Comparison of ENCODE assay signal across 1 cellular context in the genomic region with DNA sequence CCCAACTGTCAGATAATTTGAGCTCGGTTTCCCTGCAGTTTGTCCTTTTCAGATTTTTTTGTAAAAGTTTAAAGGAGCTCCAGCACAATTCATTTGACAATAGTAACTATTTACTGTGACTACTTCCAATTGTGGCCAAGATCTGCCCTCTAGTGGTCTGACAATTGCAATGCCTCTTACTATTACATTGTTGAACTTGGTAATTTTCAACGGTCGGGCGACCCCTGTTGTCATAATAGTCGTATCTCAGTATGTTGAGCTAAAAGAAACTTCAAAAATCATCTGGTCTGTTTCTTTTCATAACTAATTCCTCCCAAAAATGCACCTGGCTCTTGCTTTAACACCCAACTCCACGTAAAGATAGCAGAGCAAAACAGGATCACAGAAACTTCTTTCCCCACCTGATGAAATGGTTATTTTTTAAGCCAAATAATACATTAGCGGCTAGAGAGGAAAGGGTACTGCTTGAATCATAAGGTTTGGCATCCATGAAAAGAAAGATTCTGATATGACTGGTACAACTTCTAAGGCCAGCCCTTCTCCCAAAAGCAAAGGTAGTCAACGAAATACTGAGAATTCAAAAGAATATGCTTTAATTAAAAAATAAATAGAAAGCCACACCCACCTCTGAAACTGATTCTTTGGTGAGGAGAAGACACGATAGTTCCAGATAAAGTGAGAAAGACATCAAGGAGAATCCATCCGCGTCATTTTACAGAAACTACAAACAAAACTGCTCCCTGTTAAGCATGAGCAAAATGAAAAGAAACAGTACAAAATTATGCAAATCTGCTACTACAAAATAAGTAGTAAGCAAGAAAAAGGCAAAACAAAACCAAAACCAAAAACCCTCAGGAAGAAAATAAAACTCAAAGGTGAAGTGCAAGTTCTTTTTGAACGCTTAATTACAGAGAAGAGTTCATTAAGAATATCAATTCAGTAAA.
TF ChIP-seq lines count a peak whose summit lies in the region.

No MANE protein-coding gene starts in this region.

TF ChIP-seq in K562, 482 proteins besides CTCF, POLR2A, EP300 and RAD21 (continued from another document):
- TF ChIP-seq, protein P1, sequence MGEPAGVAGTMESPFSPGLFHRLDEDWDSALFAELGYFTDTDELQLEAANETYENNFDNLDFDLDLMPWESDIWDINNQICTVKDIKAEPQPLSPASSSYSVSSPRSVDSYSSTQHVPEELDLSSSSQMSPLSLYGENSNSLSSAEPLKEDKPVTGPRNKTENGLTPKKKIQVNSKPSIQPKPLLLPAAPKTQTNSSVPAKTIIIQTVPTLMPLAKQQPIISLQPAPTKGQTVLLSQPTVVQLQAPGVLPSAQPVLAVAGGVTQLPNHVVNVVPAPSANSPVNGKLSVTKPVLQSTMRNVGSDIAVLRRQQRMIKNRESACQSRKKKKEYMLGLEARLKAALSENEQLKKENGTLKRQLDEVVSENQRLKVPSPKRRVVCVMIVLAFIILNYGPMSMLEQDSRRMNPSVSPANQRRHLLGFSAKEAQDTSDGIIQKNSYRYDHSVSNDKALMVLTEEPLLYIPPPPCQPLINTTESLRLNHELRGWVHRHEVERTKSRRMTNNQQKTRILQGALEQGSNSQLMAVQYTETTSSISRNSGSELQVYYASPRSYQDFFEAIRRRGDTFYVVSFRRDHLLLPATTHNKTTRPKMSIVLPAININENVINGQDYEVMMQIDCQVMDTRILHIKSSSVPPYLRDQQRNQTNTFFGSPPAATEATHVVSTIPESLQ (CRISPR knock-in tag; IDR thresholded peaks at IDR 0.05) = no peak
- peak; percentile 31; the same call in 1 of the 2 replicates for TF ChIP-seq CREM (IDR thresholded peaks at IDR 0.05; ENCODE audit: low read depth)
- 0 out of 4 replicates have a peak, but pooled peaks of 1 of the 2 experiments have one; percentile 32 for TF ChIP-seq MAZ (CRISPR knock-in tag; conservative IDR thresholded peaks at IDR 0.05 in 1 of 2, IDR thresholded peaks at IDR 0.05 in 1 of 2)
- TF ChIP-seq, protein P2, sequence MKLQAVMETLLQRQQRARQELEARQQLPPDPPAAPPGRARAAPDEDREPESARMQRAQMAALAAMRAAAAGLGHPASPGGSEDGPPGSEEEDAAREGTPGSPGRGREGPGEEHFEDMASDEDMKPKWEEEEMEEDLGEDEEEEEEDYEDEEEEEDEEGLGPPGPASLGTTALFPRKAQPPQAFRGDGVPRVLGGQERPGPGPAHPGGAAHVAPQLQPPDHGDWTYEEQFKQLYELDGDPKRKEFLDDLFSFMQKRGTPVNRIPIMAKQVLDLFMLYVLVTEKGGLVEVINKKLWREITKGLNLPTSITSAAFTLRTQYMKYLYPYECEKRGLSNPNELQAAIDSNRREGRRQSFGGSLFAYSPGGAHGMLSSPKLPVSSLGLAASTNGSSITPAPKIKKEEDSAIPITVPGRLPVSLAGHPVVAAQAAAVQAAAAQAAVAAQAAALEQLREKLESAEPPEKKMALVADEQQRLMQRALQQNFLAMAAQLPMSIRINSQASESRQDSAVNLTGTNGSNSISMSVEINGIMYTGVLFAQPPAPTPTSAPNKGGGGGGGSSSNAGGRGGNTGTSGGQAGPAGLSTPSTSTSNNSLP (IDR thresholded peaks at IDR 0.05; ENCODE audit: borderline replicate concordance, low read depth, low read length) = peak; percentile 82
- 0 out of 4 replicates have a peak, but pooled peaks of 1 of the 2 experiments have one; percentile 16 for TF ChIP-seq TBL1XR1 (IDR thresholded peaks at IDR 0.05; ENCODE audit: low read length in 2 of 2)
- no peak for TF ChIP-seq MCM2 (IDR thresholded peaks at IDR 0.05; ENCODE audit: low read depth)
- no peak for TF ChIP-seq FIP1L1 (IDR thresholded peaks at IDR 0.05; ENCODE audit: low read depth, low read length, poor library complexity, severe bottlenecking)
- peak; percentile 96 for TF ChIP-seq SMC3 (conservative IDR thresholded peaks at IDR 0.05; ENCODE audit: insufficient read depth, low read depth, low read length)
- TF ChIP-seq, protein P3, sequence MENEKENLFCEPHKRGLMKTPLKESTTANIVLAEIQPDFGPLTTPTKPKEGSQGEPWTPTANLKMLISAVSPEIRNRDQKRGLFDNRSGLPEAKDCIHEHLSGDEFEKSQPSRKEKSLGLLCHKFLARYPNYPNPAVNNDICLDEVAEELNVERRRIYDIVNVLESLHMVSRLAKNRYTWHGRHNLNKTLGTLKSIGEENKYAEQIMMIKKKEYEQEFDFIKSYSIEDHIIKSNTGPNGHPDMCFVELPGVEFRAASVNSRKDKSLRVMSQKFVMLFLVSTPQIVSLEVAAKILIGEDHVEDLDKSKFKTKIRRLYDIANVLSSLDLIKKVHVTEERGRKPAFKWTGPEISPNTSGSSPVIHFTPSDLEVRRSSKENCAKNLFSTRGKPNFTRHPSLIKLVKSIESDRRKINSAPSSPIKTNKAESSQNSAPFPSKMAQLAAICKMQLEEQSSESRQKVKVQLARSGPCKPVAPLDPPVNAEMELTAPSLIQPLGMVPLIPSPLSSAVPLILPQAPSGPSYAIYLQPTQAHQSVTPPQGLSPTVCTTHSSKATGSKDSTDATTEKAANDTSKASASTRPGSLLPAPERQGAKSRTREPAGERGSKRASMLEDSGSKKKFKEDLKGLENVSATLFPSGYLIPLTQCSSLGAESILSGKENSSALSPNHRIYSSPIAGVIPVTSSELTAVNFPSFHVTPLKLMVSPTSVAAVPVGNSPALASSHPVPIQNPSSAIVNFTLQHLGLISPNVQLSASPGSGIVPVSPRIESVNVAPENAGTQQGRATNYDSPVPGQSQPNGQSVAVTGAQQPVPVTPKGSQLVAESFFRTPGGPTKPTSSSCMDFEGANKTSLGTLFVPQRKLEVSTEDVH (IDR thresholded peaks at IDR 0.05; ENCODE audit: low read depth, partially characterized antibody) = no peak
- no peak for TF ChIP-seq ZNF23 (CRISPR knock-in tag; IDR thresholded peaks at IDR 0.05)
- no peak for TF ChIP-seq MTF1 (CRISPR knock-in tag; IDR thresholded peaks at IDR 0.05; ENCODE audit: borderline replicate concordance)
- no peak for TF ChIP-seq RBM22 (IDR thresholded peaks at IDR 0.05; ENCODE audit: low read depth, low read length, poor library complexity, severe bottlenecking)
- TF ChIP-seq ZNF232 (CRISPR knock-in tag; IDR thresholded peaks at IDR 0.05) = no peak
- TF ChIP-seq MTA1 (IDR thresholded peaks at IDR 0.05; ENCODE audit: borderline replicate concordance) = no peak
- peak; percentile 37 to 44; a peak in 1 of 4 replicates for TF ChIP-seq FOXK2 (conservative IDR thresholded peaks at IDR 0.05 in 1 of 2, IDR thresholded peaks at IDR 0.05 in 1 of 2; ENCODE audit: low read depth in 2 of 2)
- peak; percentile 69; the same call in 1 of the 2 replicates for TF ChIP-seq ARID2 (IDR thresholded peaks at IDR 0.05)
- TF ChIP-seq, protein P4, sequence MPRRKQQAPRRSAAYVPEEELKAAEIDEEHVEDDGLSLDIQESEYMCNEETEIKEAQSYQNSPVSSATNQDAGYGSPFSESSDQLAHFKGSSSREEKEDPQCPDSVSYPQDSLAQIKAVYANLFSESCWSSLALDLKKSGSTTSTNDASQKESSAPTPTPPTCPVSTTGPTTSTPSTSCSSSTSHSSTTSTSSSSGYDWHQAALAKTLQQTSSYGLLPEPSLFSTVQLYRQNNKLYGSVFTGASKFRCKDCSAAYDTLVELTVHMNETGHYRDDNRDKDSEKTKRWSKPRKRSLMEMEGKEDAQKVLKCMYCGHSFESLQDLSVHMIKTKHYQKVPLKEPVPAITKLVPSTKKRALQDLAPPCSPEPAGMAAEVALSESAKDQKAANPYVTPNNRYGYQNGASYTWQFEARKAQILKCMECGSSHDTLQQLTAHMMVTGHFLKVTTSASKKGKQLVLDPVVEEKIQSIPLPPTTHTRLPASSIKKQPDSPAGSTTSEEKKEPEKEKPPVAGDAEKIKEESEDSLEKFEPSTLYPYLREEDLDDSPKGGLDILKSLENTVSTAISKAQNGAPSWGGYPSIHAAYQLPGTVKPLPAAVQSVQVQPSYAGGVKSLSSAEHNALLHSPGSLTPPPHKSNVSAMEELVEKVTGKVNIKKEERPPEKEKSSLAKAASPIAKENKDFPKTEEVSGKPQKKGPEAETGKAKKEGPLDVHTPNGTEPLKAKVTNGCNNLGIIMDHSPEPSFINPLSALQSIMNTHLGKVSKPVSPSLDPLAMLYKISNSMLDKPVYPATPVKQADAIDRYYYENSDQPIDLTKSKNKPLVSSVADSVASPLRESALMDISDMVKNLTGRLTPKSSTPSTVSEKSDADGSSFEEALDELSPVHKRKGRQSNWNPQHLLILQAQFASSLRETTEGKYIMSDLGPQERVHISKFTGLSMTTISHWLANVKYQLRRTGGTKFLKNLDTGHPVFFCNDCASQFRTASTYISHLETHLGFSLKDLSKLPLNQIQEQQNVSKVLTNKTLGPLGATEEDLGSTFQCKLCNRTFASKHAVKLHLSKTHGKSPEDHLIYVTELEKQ (CRISPR knock-in tag; IDR thresholded peaks at IDR 0.05) = no peak
- no peak for TF ChIP-seq CEBPG (CRISPR knock-in tag; IDR thresholded peaks at IDR 0.05)
- TF ChIP-seq CEBPG (tag; conservative IDR thresholded peaks at IDR 0.05 in 1 of 2, IDR thresholded peaks at IDR 0.05 in 1 of 2) = no peak
- TF ChIP-seq ATF1 (CRISPR knock-in tag; IDR thresholded peaks at IDR 0.05) = no peak
- TF ChIP-seq ATF1 (tag; IDR thresholded peaks at IDR 0.05) = 0 out of 2 replicates have a peak, but pooled peaks have one; percentile 11
- peak; percentile 53; the same call in 1 of the 2 replicates for TF ChIP-seq CC2D1A (IDR thresholded peaks at IDR 0.05)
- TF ChIP-seq ZBTB1 (CRISPR knock-in tag; IDR thresholded peaks at IDR 0.05; ENCODE audit: borderline replicate concordance, low read depth) = no peak
- TF ChIP-seq SRSF1 (IDR thresholded peaks at IDR 0.05; ENCODE audit: low read depth, low read length) = no peak
- TF ChIP-seq ZNF668 (CRISPR knock-in tag; IDR thresholded peaks at IDR 0.05) = no peak
- TF ChIP-seq ZNF778 (CRISPR knock-in tag; IDR thresholded peaks at IDR 0.05) = no peak
- TF ChIP-seq TEAD1 (CRISPR knock-in tag; IDR thresholded peaks at IDR 0.05) = 0 out of 4 replicates have a peak, but pooled peaks of 1 of the 2 experiments have one; percentile 32
- TF ChIP-seq GABPB1 (CRISPR knock-in tag; IDR thresholded peaks at IDR 0.05) = no peak
- TF ChIP-seq DACH1 (IDR thresholded peaks at IDR 0.05; ENCODE audit: partially characterized antibody) = peak; percentile 21
- TF ChIP-seq POLR3G (IDR thresholded peaks at IDR 0.05; ENCODE audit: extremely low read depth, insufficient read length, insufficient replicate concordance) = no peak
- no peak for TF ChIP-seq ZNF217 (CRISPR knock-in tag; IDR thresholded peaks at IDR 0.05)
- TF ChIP-seq, protein P5, sequence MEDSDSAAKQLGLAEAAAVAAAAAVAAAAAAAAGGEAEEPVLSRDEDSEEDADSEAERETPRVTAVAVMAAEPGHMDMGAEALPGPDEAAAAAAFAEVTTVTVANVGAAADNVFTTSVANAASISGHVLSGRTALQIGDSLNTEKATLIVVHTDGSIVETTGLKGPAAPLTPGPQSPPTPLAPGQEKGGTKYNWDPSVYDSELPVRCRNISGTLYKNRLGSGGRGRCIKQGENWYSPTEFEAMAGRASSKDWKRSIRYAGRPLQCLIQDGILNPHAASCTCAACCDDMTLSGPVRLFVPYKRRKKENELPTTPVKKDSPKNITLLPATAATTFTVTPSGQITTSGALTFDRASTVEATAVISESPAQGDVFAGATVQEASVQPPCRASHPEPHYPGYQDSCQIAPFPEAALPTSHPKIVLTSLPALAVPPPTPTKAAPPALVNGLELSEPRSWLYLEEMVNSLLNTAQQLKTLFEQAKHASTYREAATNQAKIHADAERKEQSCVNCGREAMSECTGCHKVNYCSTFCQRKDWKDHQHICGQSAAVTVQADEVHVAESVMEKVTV (CRISPR knock-in tag; IDR thresholded peaks at IDR 0.05) = peak; percentile 99
- no peak for TF ChIP-seq PCBP1 (IDR thresholded peaks at IDR 0.05; ENCODE audit: low read depth, low read length, poor library complexity, severe bottlenecking)
- TF ChIP-seq JUND (IDR thresholded peaks at IDR 0.05; ENCODE audit: borderline replicate concordance, low read depth, low read length) = peak; percentile 42; the same call in 1 of the 2 replicates
- TF ChIP-seq JUND (tag; IDR thresholded peaks at IDR 0.05; ENCODE audit: borderline replicate concordance, low read depth, low read length) = no peak
- no peak for TF ChIP-seq DPF2 (IDR thresholded peaks at IDR 0.05)
- TF ChIP-seq RFX7 (CRISPR knock-in tag; IDR thresholded peaks at IDR 0.05) = no peak
- no peak for TF ChIP-seq NFIC (IDR thresholded peaks at IDR 0.05)
- no peak for TF ChIP-seq CCAR2 (IDR thresholded peaks at IDR 0.05; ENCODE audit: low read depth, low read length)
- 0 out of 2 replicates have a peak, but pooled peaks have one; percentile 52 for TF ChIP-seq RB1 (IDR thresholded peaks at IDR 0.05; ENCODE audit: low read depth)
- TF ChIP-seq, protein P6, sequence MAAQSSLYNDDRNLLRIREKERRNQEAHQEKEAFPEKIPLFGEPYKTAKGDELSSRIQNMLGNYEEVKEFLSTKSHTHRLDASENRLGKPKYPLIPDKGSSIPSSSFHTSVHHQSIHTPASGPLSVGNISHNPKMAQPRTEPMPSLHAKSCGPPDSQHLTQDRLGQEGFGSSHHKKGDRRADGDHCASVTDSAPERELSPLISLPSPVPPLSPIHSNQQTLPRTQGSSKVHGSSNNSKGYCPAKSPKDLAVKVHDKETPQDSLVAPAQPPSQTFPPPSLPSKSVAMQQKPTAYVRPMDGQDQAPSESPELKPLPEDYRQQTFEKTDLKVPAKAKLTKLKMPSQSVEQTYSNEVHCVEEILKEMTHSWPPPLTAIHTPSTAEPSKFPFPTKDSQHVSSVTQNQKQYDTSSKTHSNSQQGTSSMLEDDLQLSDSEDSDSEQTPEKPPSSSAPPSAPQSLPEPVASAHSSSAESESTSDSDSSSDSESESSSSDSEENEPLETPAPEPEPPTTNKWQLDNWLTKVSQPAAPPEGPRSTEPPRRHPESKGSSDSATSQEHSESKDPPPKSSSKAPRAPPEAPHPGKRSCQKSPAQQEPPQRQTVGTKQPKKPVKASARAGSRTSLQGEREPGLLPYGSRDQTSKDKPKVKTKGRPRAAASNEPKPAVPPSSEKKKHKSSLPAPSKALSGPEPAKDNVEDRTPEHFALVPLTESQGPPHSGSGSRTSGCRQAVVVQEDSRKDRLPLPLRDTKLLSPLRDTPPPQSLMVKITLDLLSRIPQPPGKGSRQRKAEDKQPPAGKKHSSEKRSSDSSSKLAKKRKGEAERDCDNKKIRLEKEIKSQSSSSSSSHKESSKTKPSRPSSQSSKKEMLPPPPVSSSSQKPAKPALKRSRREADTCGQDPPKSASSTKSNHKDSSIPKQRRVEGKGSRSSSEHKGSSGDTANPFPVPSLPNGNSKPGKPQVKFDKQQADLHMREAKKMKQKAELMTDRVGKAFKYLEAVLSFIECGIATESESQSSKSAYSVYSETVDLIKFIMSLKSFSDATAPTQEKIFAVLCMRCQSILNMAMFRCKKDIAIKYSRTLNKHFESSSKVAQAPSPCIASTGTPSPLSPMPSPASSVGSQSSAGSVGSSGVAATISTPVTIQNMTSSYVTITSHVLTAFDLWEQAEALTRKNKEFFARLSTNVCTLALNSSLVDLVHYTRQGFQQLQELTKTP (IDR thresholded peaks at IDR 0.05; ENCODE audit: low read depth in 1 of 2, partially characterized antibody in 2 of 2) = no peak
- no peak for TF ChIP-seq ZBTB17 (CRISPR knock-in tag; IDR thresholded peaks at IDR 0.05)
- no peak for TF ChIP-seq ZNF121 (CRISPR knock-in tag; conservative IDR thresholded peaks at IDR 0.05)
